In the genomic region with DNA sequence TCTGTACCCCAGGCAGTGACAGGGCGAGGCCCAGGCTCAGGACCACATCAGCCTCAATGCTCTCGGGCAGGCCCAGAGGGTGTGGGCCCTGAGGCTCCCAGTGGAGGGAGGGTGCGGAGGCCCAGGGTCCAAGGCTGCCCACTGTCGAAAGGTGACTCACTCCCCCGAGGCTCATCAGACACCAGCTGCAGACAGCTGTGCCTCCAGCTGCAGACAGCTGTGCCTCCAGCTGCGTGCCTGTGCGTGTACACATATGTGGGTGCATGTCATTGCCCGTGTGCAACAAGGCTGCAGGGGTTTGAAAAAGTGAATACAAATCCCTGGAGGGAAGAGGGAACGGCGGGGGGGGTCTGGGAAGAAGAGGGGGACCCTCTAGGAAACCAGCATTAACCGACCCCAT, we compare ENCODE assay signal across 10 cellular contexts.
"Had no signal": no experiment of that assay in that cellular context is flagged by ENCODE, and none has a peak within 500 bp of the region (broad histone marks: within the 10 kb centered on the region; RNA-seq: fewer than 3 reads in every experiment).

No MANE protein-coding gene starts in this region.

- DNase-seq: activated gamma-delta T cell treated with Interleukin-2 at 50 U/mL for 16 hours; activated T-cell treated with anti-CD3 and anti-CD28 coated beads, Interleukin-2, amount 50 U/mL, for 4 hours; amniotic stem cell; mammary epithelial cell; naive B cell had no signal

- H3K36me3 Mint-ChIP-seq: activated naive CD8-positive, alpha-beta T cell; naive B cell had no signal

- H3K27me3 ChIP-seq: neutrophil, upper lobe of left lung had no signal

- H3K4me1 ChIP-seq: upper lobe of left lung had no signal

- H3K27me3 Mint-ChIP-seq: activated naive CD8-positive, alpha-beta T cell had no signal

- H3K36me3 ChIP-seq: neutrophil, upper lobe of left lung had no signal

- H3K27ac ChIP-seq: neutrophil had no signal

- H3K4me3 Mint-ChIP-seq: activated naive CD8-positive, alpha-beta T cell; activated T-cell treated with anti-CD3 and anti-CD28 coated beads, Interleukin-2, amount 50 U/mL, for 4 hours; naive B cell; T-helper 2 cell treated with Interferon-gamma antibody and Interleukin-4, amounts not matched to agents 5 μg/mL and 100 μg/mL, for 36 hours had no signal

- H3K27ac Mint-ChIP-seq: activated naive CD8-positive, alpha-beta T cell; naive B cell; T-helper 2 cell treated with Interferon-gamma antibody and Interleukin-4, amounts not matched to agents 5 μg/mL and 100 μg/mL, for 36 hours had no signal

- H3K4me1 Mint-ChIP-seq: naive B cell had no signal

- H3K9me3 ChIP-seq: neutrophil had no signal

- ATAC-seq: left lobe of liver had no signal

- H3K4me3 ChIP-seq: upper lobe of left lung had no signal
